In genomic region chr6:13425270-13425905, GRCh38 we compare ENCODE assay signal across 1 cellular context.
TF ChIP-seq lines count a peak whose summit lies in the region.

No MANE protein-coding gene starts in this region.

TF ChIP-seq in GM23338, 12 proteins besides CTCF, POLR2A, EP300 and RAD21 (continued from another document):
- TF ChIP-seq REST (IDR thresholded peaks at IDR 0.05; ENCODE audit: unreplicated experiment) (no peak), POLR2AphosphoS5 (IDR thresholded peaks at IDR 0.05; ENCODE audit: low read depth) (no peak), ETS1 (IDR thresholded peaks at IDR 0.05) (no peak), EZH2 (IDR thresholded peaks at IDR 0.05; ENCODE audit: low read depth, unreplicated experiment) (no peak), CREB1 (CRISPR knock-in tag; IDR thresholded peaks at IDR 0.05; ENCODE audit: low read depth) (no peak), ZNF114 (CRISPR knock-in tag; IDR thresholded peaks at IDR 0.05) (no peak), ZNF331 (CRISPR knock-in tag; IDR thresholded peaks at IDR 0.05; ENCODE audit: low read depth) (no peak), STAT1 (IDR thresholded peaks at IDR 0.05; ENCODE audit: unreplicated experiment) (no peak), NANOG (IDR thresholded peaks at IDR 0.05; ENCODE audit: borderline replicate concordance) (no peak)
TF ChIP-seq in GM23338: peak in this region for 0.
